In genomic region chr17:57255776-57256681, GRCh38 we compare ENCODE assay signal across 9 cellular contexts. TPM values are rescaled to one million over a fixed set of nuclear protein-coding genes. Genes with fewer than 3 reads are reported as not detected.
DNase-seq lines count a peak whose midpoint lies in the region; ATAC-seq, FAIRE-seq and TF ChIP-seq lines count a peak whose summit lies in the region.
"Had no signal": no experiment of that assay in that cellular context is flagged by ENCODE, and none has a peak within 500 bp of the region (broad histone marks: within the 10 kb centered on the region; RNA-seq: fewer than 3 reads in every experiment).

MSI2 (plus strand) TSS chr17:57256523; CDS start chr17:57256743, 220 bp downstream.

- peak within 1 kb of the TSS; percentile 57 to 94 (median 88) for H3K4me3 ChIP-seq in keratinocyte (ENCODE audit: control insufficient read depth in 2 of 3, extremely low read depth in 1 of 3, insufficient read depth in 2 of 3, low read depth in 1 of 3, low read length in 3 of 3)

- H3K79me2 ChIP-seq in keratinocyte (ENCODE audit: control insufficient read depth, insufficient read depth, low read length), result no peaks in the 10 kb centered on the region

- no peak for TF ChIP-seq CTCF in keratinocyte (optimal IDR thresholded peaks at IDR 0.05 in 1 of 3, IDR thresholded peaks at IDR 0.05 in 1 of 3, conservative IDR thresholded peaks at IDR 0.05 in 1 of 3; ENCODE audit: extremely low read depth in 1 of 3, insufficient read depth in 2 of 3, low read length in 3 of 3)

- H3K27ac ChIP-seq in keratinocyte (ENCODE audit: control insufficient read depth, insufficient read depth, low read length), result peak within 1 kb of the TSS; percentile 66

- dilution Hi-C loops in keratinocyte (cut with MboI; ENCODE audit: extremely low pct_ligation_motif_present, low sequenced_read_pairs), result no loop called here

- H3K36me3 ChIP-seq in keratinocyte (ENCODE audit: control insufficient read depth in 2 of 2, extremely low read depth in 1 of 2, insufficient read depth in 2 of 2, low read length in 2 of 2), result peaks cover 2 to 3% of the 10 kb centered on the region in 2 experiments

- no peaks in the 10 kb centered on the region for H3K9me1 ChIP-seq in keratinocyte (ENCODE audit: control insufficient read depth, extremely low read depth, insufficient read depth, low read length)

- no peaks in the 10 kb centered on the region for H3K9me3 ChIP-seq in keratinocyte (ENCODE audit: control insufficient read depth, low read depth, low read length)

- ATAC-seq in HG03066 (IDR thresholded peaks at IDR 0.05; ENCODE audit: low read depth, unreplicated experiment), result peak; percentile 65

- H2AFZ ChIP-seq in keratinocyte (ENCODE audit: control insufficient read depth, low read length), result peak within 1 kb of the TSS; percentile 89

- H3K9ac ChIP-seq in keratinocyte (ENCODE audit: control insufficient read depth, extremely low read depth, insufficient read depth, low read length), result peak within 1 kb of the TSS; percentile 75

- peaks cover 19% of the 10 kb centered on the region for H3K4me1 ChIP-seq in keratinocyte (ENCODE audit: control insufficient read depth, extremely low read depth, insufficient read depth, low read length)

- no peaks in the 10 kb centered on the region for H4K20me1 ChIP-seq in keratinocyte (ENCODE audit: control insufficient read depth, extremely low read depth, insufficient read depth, low read length)

- peak; percentile 80 to 91 (median 88) for DNase-seq in NCI-H1417 (lab: John Stamatoyannopoulos, UW)
- no peak for DNase-seq in NCI-H1417 treated with DMSO at 0.1 percent for 48 hours (lab: John Stamatoyannopoulos, UW)
- peak; percentile 96 for DNase-seq in NCI-H2227 (lab: John Stamatoyannopoulos, UW; ENCODE audit: unreplicated experiment)
- DNase-seq in activated CD4-positive, alpha-beta T cell treated with anti-CD3 and anti-CD28 coated beads for 1 hour, result peak; percentile 86
- DNase-seq in cerebellar cortex (ENCODE audit: low spot score), result peak; percentile 90
- peak; percentile 38 for DNase-seq in keratinocyte (ENCODE audit: low read depth, low spot score)
- DNase-seq in stimulated activated CD4-positive, alpha-beta T cell treated with anti-CD3 and anti-CD28 coated beads, Interleukin-12 subunit alpha, Interleukin-12 subunit beta, amount 100 ng/mL, for 4 hours, result peak; percentile 90

- FAIRE-seq in keratinocyte (lab: Jason Lieb, UNC), result no peak
- FAIRE-seq: A204.1 had no signal

- no peaks in the 10 kb centered on the region for H3K27me3 ChIP-seq in keratinocyte (ENCODE audit: control insufficient read depth, extremely low read depth, insufficient read depth, low read length)

- H3K4me2 ChIP-seq in keratinocyte (ENCODE audit: control insufficient read depth, extremely low read depth, insufficient read depth, low read depth, low read length), result peak within 1 kb of the TSS; percentile 76

RNA-seq across cellular contexts. Expression of gene MSI2, which starts in this region (rescaled TPM):
- 16.7 to 25.0 TPM (median 22.3 TPM) in 3 replicates for polyA plus RNA-seq in keratinocyte
- 46.5 TPM for polyA plus RNA-seq in keratinocyte (2011; ENCODE audit: low read depth)
- 20.0 and 20.1 TPM in 2 replicates for polyA plus RNA-seq in keratinocyte (2011; cell fraction: cytosol; rRNA removed)
- 28.1 and 29.8 TPM in 2 replicates for polyA plus RNA-seq in keratinocyte (2011; cell fraction: nucleus; rRNA removed)
- 8.6 and 20.8 TPM in 2 replicates for polyA plus RNA-seq in keratinocyte (2012; ENCODE audit: low replicate concordance)
- 40.1 to 47.9 TPM (median 44.0 TPM) in 3 replicates for polyA minus RNA-seq in keratinocyte
- polyA minus RNA-seq in keratinocyte (2011; cell fraction: cytosol; rRNA and poly(A)+ RNA removed), result 18.0 TPM
- polyA minus RNA-seq in keratinocyte (2011; cell fraction: nucleus; rRNA and poly(A)+ RNA removed), result 25.6 and 50.9 TPM in 2 replicates
